9 cellular contexts compared by ENCODE assay signal in the genomic region with DNA sequence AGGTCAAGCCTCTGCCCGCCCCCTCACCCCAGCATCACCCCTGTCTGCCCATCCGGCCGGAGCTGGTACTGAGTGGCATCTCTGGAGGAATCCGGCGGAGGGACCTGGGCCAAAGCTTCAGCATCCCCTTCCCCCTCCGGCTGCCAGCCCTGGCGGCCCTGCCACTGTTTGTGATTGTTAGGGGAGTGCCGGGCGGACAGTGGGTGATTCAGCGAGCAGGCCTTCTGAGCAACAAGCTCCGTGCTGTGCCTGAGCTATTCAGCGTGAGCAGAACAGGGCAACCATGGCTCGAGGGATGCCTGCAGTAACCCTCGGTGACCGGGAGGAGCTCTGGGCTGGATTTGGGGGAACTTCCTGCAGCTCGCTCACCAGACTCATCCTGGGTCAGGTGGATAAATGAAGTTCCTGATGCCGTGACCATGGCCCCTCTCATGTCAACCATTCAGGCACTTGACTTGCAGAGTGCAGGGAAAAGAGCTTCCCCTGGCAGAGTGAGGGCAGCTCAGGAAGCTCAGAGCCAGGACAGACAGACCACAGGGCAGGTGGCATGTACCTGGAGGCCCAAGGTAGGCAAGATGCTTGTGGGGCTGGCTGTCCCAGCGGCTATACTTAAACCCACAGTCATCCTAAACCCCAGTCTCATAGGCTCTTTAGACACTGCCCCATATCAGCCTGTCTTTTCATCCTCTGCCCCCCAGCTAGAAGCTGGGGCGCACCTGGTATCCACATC. TPM values are rescaled to one million over a fixed set of nuclear protein-coding genes. Genes with fewer than 3 reads are reported as not detected.
DNase-seq lines count a peak whose midpoint lies in the region; ATAC-seq, FAIRE-seq and TF ChIP-seq lines count a peak whose summit lies in the region.
"Had no signal": no experiment of that assay in that cellular context is flagged by ENCODE, and none has a peak within 500 bp of the region (broad histone marks: within the 10 kb centered on the region; RNA-seq: fewer than 3 reads in every experiment).

No MANE protein-coding gene starts in this region.

- no peak overlapping the region for H2AK5ac ChIP-seq in H9 (ENCODE audit: insufficient read length, low read length)

- no peak overlapping the region for H3K4me3 ChIP-seq in astrocyte (ENCODE audit: insufficient read depth, low read depth, low read length)
- H3K4me3 ChIP-seq: pancreas had no signal

- DNase-seq in H9: peak; percentile 45
- DNase-seq in astrocyte (ENCODE audit: low read depth): peak; percentile 75
- peak; percentile 79 for DNase-seq in iris pigment epithelial cell (ENCODE audit: low read depth)
- no peak for DNase-seq in activated naive CD4-positive, alpha-beta T cell treated with Interleukin-2 at 50 U/mL for 16 hours
- DNase-seq in stimulated activated CD4-positive, alpha-beta T cell treated with anti-CD3 and anti-CD28 coated beads, Interleukin-12 subunit alpha, Interleukin-12 subunit beta, amount 100 ng/mL, for 4 hours: no peak

- no peak overlapping the region for H3K4me2 ChIP-seq in H9 (ENCODE audit: insufficient read depth, insufficient read length, low read length)
- H3K4me2 ChIP-seq in astrocyte (ENCODE audit: low read length): peak overlapping the region; percentile 69

- peaks cover 11 to 13% of the 10 kb centered on the region in 2 experiments for H3K4me1 Mint-ChIP-seq in H9
- peaks cover 3% of the 10 kb centered on the region for H3K4me1 Mint-ChIP-seq in astrocyte (ENCODE audit: low read depth, unreplicated experiment)

- H3K27ac ChIP-seq in H9 (ENCODE audit: insufficient read length, low read depth, low read length): no peak overlapping the region
- H3K27ac ChIP-seq in astrocyte (ENCODE audit: low read depth, low read length): peak overlapping the region; percentile 19
- peak overlapping the region; percentile 100 for H3K27ac ChIP-seq in temporal lobe (ENCODE audit: low read depth, low read length)
- H3K27ac ChIP-seq: pancreas had no signal

- H2BK120ac ChIP-seq in H9 (ENCODE audit: low read depth, low read length, poor library complexity, severe bottlenecking): no peak overlapping the region

- no peak overlapping the region for H3K23ac ChIP-seq in H9 (ENCODE audit: insufficient read length, low read depth, low read length)

- H3K14ac ChIP-seq in H9 (ENCODE audit: insufficient read depth, low read length): no peak overlapping the region

- no peaks in the 10 kb centered on the region for H3K79me2 ChIP-seq in H9 (ENCODE audit: insufficient read depth, low read length)
- no peaks in the 10 kb centered on the region for H3K79me2 ChIP-seq in astrocyte (ENCODE audit: insufficient read depth, low read length)

- no peak for FAIRE-seq in astrocyte (lab: Jason Lieb, UNC)
- FAIRE-seq: pancreas had no signal

- WGBS in H9 (ENCODE audit: extremely low coverage, insufficient read length, low lambda C conversion rate): no CpG with 5 or more reads among the region's 19 CpGs

- H3K18ac ChIP-seq in H9 (ENCODE audit: insufficient read length, low read depth, low read length): no peak overlapping the region

- H2BK5ac ChIP-seq in H9 (ENCODE audit: insufficient read length, low read length): no peak overlapping the region

- no peaks in the 10 kb centered on the region for H3K36me3 ChIP-seq in astrocyte (ENCODE audit: insufficient read depth, low read length)
- H3K36me3 ChIP-seq: pancreas had no signal

- no peaks in the 10 kb centered on the region for H4K20me1 ChIP-seq in H9 (ENCODE audit: control insufficient read depth, insufficient read depth, insufficient read length)
- H4K20me1 ChIP-seq in astrocyte (ENCODE audit: insufficient read depth, low read length): no peaks in the 10 kb centered on the region

- H3K4me1 ChIP-seq in H9 (ENCODE audit: insufficient read depth, low read length) (no peaks in the 10 kb centered on the region; the same call in 1 of the 2 replicates), astrocyte (ENCODE audit: insufficient read depth, low read length) (peaks cover 11% of the 10 kb centered on the region)

- H3K9me3 Mint-ChIP-seq in H9: peaks cover 11 to 12% of the 10 kb centered on the region in 2 experiments
- peaks cover 10% of the 10 kb centered on the region for H3K9me3 Mint-ChIP-seq in astrocyte (ENCODE audit: unreplicated experiment)

- no peak for ATAC-seq in GM19463 (IDR thresholded peaks at IDR 0.05; ENCODE audit: unreplicated experiment)
- ATAC-seq: pancreas had no signal

- H3K27me3 ChIP-seq in H9 (ENCODE audit: insufficient read depth, low read length) (no peaks in the 10 kb centered on the region), astrocyte (ENCODE audit: insufficient read depth, low read length) (no peaks in the 10 kb centered on the region)
- H3K27me3 ChIP-seq: pancreas had no signal

- H3K9me3 ChIP-seq in H9 (ENCODE audit: control insufficient read depth, low read depth, low read length) (no peaks in the 10 kb centered on the region), astrocyte (ENCODE audit: insufficient read depth, low read depth, low read length) (peaks cover 4% of the 10 kb centered on the region)
- H3K9me3 ChIP-seq: pancreas had no signal

- H3K56ac ChIP-seq in H9 (ENCODE audit: insufficient read length, low read depth, low read length): no peak overlapping the region

- no peak overlapping the region for H4K91ac ChIP-seq in H9 (ENCODE audit: insufficient read length, low read depth, low read length)

- H3T11ph ChIP-seq in H9 (ENCODE audit: low read length): no peak overlapping the region

- TF ChIP-seq CTCF in H9 (conservative IDR thresholded peaks at IDR 0.05) (no peak), astrocyte (IDR thresholded peaks at IDR 0.05; ENCODE audit: insufficient read depth, low read depth, low read length) (peak; percentile 43)

- H2AFZ ChIP-seq in H9 (ENCODE audit: low read length) (no peak overlapping the region), astrocyte (ENCODE audit: low read depth, low read length) (peak overlapping the region; percentile 76)

- no peaks in the 10 kb centered on the region; the same call in none of the 2 replicates for H3K27me3 Mint-ChIP-seq in H9 (ENCODE audit: low read depth)
- H3K27me3 Mint-ChIP-seq in astrocyte (ENCODE audit: low read depth, unreplicated experiment): peaks cover 24% of the 10 kb centered on the region

- no peaks in the 10 kb centered on the region for H3K79me1 ChIP-seq in H9 (ENCODE audit: insufficient read depth, low read depth, low read length, poor library complexity, severe bottlenecking)

- H3K4ac ChIP-seq in H9 (ENCODE audit: low read depth, low read length): no peak overlapping the region

- H3K23me2 ChIP-seq in H9 (ENCODE audit: insufficient read length, low read depth, low read length, poor library complexity, severe bottlenecking): no peaks in the 10 kb centered on the region

- H2BK12ac ChIP-seq in H9 (ENCODE audit: insufficient read length, low read depth, low read length): no peak overlapping the region

- no peak overlapping the region for H3K4me3 Mint-ChIP-seq in H9
- H3K4me3 Mint-ChIP-seq in astrocyte (ENCODE audit: unreplicated experiment): no peak overlapping the region

- no peak overlapping the region for H2BK15ac ChIP-seq in H9 (ENCODE audit: low read depth, low read length)

- H3K27ac Mint-ChIP-seq in H9 (no peak overlapping the region; a peak in 2 of 7 replicates), astrocyte (ENCODE audit: unreplicated experiment) (no peak overlapping the region)
- H3K27ac Mint-ChIP-seq: activated T-helper 2 cell treated with anti-CD3 and anti-CD28 coated beads, Interferon-gamma antibody, Interleukin-2, Interleukin-4, amounts not matched to agents 10 μg/mL and 5 μg/mL and 100 μg/mL, durations not matched to agents 14 hours and 24 hours and 36 hours had no signal

- no peak overlapping the region for H4K5ac ChIP-seq in H9 (ENCODE audit: insufficient read length, low read depth, low read length)

- H2BK20ac ChIP-seq in H9 (ENCODE audit: low read depth, low read length, poor library complexity, severe bottlenecking): no peak overlapping the region

- H3K9ac ChIP-seq in H9 (ENCODE audit: extremely low read depth, insufficient read length, low read length) (no peak overlapping the region), astrocyte (ENCODE audit: low read length) (peak overlapping the region; percentile 41)

- H3K36me3 Mint-ChIP-seq in H9 (ENCODE audit: insufficient read depth in 1 of 3, low read depth in 3 of 3): peaks cover 3 to 28% (median 7%) of the 10 kb centered on the region in 3 experiments; a peak in 5 of 7 replicates
- H3K36me3 Mint-ChIP-seq in astrocyte (ENCODE audit: low read depth, unreplicated experiment): peaks cover 5% of the 10 kb centered on the region

- no peak overlapping the region for H4K8ac ChIP-seq in H9 (replicated peaks; ENCODE audit: insufficient read length, low read depth, low read length)

RNA-seq across cellular contexts. Expression of a gene that starts 24.3 kb away (rescaled TPM):
- total RNA-seq in H9 (2021) (0.37 and 0.42 TPM in 2 replicates), astrocyte (5.6 and 6.2 TPM in 2 replicates), temporal lobe (0.74 TPM)

RNA-seq across cellular contexts. Expression of a gene that starts 49.6 kb away (rescaled TPM):
- total RNA-seq in H9 (2021) (25.1 and 26.6 TPM in 2 replicates), astrocyte (0.14 TPM in 1 of 2 replicates, not detected in the other), temporal lobe (0.49 TPM)
- total RNA-seq: activated T-helper 2 cell treated with anti-CD3 and anti-CD28 coated beads, Interferon-gamma antibody, Interleukin-2, Interleukin-4, amounts not matched to agents 10 μg/mL and 5 μg/mL and 100 μg/mL, durations not matched to agents 14 hours and 24 hours and 36 hours had no signal

RNA-seq across cellular contexts. Expression of a gene that starts 58.3 kb away (rescaled TPM):
- total RNA-seq in H9 (2021) (114 and 120 TPM in 2 replicates), astrocyte (32.2 and 34.3 TPM in 2 replicates), temporal lobe (8.6 TPM)

Comparison
In these comparisons a context has a peak if more than half of its experiments do, and no peak if none do; other contexts are left out.
1. DNase-seq: peak in H9 (single experiment), astrocyte (single experiment) and iris pigment epithelial cell (single experiment); none in activated naive CD4-positive, alpha-beta T cell treated with Interleukin-2 at 50 U/mL for 16 hours (single experiment) and stimulated activated CD4-positive, alpha-beta T cell treated with anti-CD3 and anti-CD28 coated beads, Interleukin-12 subunit alpha, Interleukin-12 subunit beta, amount 100 ng/mL, for 4 hours (single experiment).
2. RNA of a gene that starts 49.6 kb away (total RNA-seq): 25.1 to 26.6 TPM in H9; 0.49 TPM in temporal lobe (single experiment) and 0.14 TPM in astrocyte; every median in the first group is over 10 times any median in the second.